In the genomic region with DNA sequence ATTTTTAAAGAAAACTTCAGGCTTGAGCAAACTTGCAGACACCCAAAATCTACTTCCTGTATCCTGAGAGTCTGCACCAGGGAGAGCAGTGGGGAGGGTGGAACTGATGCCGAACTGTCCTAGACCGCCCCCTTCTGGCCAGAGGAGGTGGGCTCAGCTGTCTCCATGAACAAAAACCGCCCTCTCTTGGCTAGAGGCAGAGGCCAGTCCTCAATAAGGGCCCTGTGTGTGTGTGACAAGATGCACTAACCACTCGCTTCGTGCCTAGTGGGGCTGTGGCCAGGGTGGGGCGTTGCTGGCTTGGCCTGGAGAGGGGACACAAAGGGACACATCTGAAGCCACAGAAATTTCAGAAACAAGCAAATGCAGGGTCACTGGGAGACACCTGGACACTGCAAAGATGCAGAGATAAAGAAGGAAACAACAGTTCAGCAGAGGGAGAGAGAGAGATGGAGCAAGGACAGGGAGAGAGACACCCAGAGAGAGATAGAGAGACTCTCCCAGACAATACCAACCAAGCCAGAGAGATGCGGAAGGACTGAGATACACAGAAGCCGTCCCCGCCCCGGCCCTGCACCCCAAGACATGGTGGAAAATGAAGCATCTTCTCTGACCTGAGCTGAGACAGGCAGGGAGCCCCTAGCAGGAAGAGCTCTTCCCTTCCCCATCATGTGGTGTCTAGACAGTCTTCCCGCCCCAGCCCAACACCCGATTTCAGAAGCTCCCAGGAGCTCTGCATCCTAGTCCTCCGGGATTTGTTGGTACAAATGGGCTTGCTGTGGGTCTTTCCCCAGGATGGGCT, we compare ENCODE assay signal across 1 cellular context.
TF ChIP-seq lines count a peak whose summit lies in the region.

No MANE protein-coding gene starts in this region.

TF ChIP-seq in K562, 482 proteins besides CTCF, POLR2A, EP300 and RAD21 (continued from another document):
- TF ChIP-seq, protein P1, sequence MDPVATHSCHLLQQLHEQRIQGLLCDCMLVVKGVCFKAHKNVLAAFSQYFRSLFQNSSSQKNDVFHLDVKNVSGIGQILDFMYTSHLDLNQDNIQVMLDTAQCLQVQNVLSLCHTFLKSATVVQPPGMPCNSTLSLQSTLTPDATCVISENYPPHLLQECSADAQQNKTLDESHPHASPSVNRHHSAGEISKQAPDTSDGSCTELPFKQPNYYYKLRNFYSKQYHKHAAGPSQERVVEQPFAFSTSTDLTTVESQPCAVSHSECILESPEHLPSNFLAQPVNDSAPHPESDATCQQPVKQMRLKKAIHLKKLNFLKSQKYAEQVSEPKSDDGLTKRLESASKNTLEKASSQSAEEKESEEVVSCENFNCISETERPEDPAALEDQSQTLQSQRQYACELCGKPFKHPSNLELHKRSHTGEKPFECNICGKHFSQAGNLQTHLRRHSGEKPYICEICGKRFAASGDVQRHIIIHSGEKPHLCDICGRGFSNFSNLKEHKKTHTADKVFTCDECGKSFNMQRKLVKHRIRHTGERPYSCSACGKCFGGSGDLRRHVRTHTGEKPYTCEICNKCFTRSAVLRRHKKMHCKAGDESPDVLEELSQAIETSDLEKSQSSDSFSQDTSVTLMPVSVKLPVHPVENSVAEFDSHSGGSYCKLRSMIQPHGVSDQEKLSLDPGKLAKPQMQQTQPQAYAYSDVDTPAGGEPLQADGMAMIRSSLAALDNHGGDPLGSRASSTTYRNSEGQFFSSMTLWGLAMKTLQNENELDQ (CRISPR knock-in tag; IDR thresholded peaks at IDR 0.05; ENCODE audit: borderline replicate concordance), result 0 out of 2 replicates have a peak, but pooled peaks have one; percentile 17
- no peak for TF ChIP-seq HIVEP1 (CRISPR knock-in tag; IDR thresholded peaks at IDR 0.05)
- no peak for TF ChIP-seq CCNT2 (IDR thresholded peaks at IDR 0.05; ENCODE audit: borderline replicate concordance, extremely low read depth, insufficient read length, low read depth, low read length)
- TF ChIP-seq ZNF444 (CRISPR knock-in tag; IDR thresholded peaks at IDR 0.05), result no peak
- no peak for TF ChIP-seq ETV6 (IDR thresholded peaks at IDR 0.05; ENCODE audit: borderline replicate concordance in 1 of 2, low read depth in 2 of 2, low read length in 1 of 2)
- TF ChIP-seq ETV6 (CRISPR knock-in tag; IDR thresholded peaks at IDR 0.05; ENCODE audit: borderline replicate concordance), result no peak
- no peak for TF ChIP-seq IRF2 (CRISPR knock-in tag; IDR thresholded peaks at IDR 0.05)
- TF ChIP-seq MED1 (CRISPR knock-in tag; IDR thresholded peaks at IDR 0.05; ENCODE audit: borderline replicate concordance), result no peak
- no peak for TF ChIP-seq ZBTB8A (IDR thresholded peaks at IDR 0.05; ENCODE audit: partially characterized antibody)
TF ChIP-seq in K562: peak in this region for 69.
